Comparison of ENCODE assay signal across 1 cellular context in genomic region chr2:219294356-219295351, GRCh38.
TF ChIP-seq lines count a peak whose summit lies in the region.

No MANE protein-coding gene starts in this region.

TF ChIP-seq in HepG2, 621 proteins besides CTCF, POLR2A, EP300 and RAD21 (continued from another document and continues in another):
- peak; percentile 78; the same call in 1 of the 2 replicates for TF ChIP-seq FLYWCH1 (CRISPR knock-in tag; IDR thresholded peaks at IDR 0.05)
- TF ChIP-seq ZBTB20 (CRISPR knock-in tag; IDR thresholded peaks at IDR 0.05; ENCODE audit: borderline replicate concordance, low read depth): peak; percentile 77; the same call in 1 of the 2 replicates
- no peak for TF ChIP-seq TAF15 (IDR thresholded peaks at IDR 0.05; ENCODE audit: low read depth, low read length, poor library complexity, severe bottlenecking)
- TF ChIP-seq ZNF33A (CRISPR knock-in tag; IDR thresholded peaks at IDR 0.05; ENCODE audit: borderline replicate concordance): no peak
- TF ChIP-seq POGK (CRISPR knock-in tag; conservative IDR thresholded peaks at IDR 0.05): peak; percentile 93
- TF ChIP-seq U2AF1 (optimal IDR thresholded peaks at IDR 0.05; ENCODE audit: low read depth, low read length): peak; percentile 73
- peak; percentile 80 for TF ChIP-seq ZNF709 (CRISPR knock-in tag; IDR thresholded peaks at IDR 0.05)
- peak; percentile 100 for TF ChIP-seq HMGXB4 (CRISPR knock-in tag; IDR thresholded peaks at IDR 0.05; ENCODE audit: borderline replicate concordance in 1 of 2, low read depth in 1 of 2)
- TF ChIP-seq ARID2 (CRISPR knock-in tag; IDR thresholded peaks at IDR 0.05; ENCODE audit: borderline replicate concordance): 0 out of 2 replicates have a peak, but pooled peaks have one; percentile 33
- TF ChIP-seq ZNF589 (CRISPR knock-in tag; conservative IDR thresholded peaks at IDR 0.05): peak; percentile 80; the same call in 1 of the 2 replicates
- peak; percentile 59; the same call in 1 of the 2 replicates for TF ChIP-seq HNF4G (IDR thresholded peaks at IDR 0.05; ENCODE audit: borderline replicate concordance, low read depth, low read length)
- TF ChIP-seq HNF4G (CRISPR knock-in tag; IDR thresholded peaks at IDR 0.05; ENCODE audit: borderline replicate concordance, low read depth): 0 out of 2 replicates have a peak, but pooled peaks have one; percentile 63
- no peak for TF ChIP-seq SP140L (CRISPR knock-in tag; IDR thresholded peaks at IDR 0.05; ENCODE audit: borderline replicate concordance)
- 0 out of 2 replicates have a peak, but pooled peaks have one; percentile 62 for TF ChIP-seq KDM4B (CRISPR knock-in tag; IDR thresholded peaks at IDR 0.05)
- TF ChIP-seq CBX2 (IDR thresholded peaks at IDR 0.05; ENCODE audit: low read depth, low read length): no peak
- TF ChIP-seq CBX2 (CRISPR knock-in tag; IDR thresholded peaks at IDR 0.05; ENCODE audit: low read depth): peak; percentile 66
- no peak for TF ChIP-seq ZNF329 (CRISPR knock-in tag; IDR thresholded peaks at IDR 0.05; ENCODE audit: low read depth)
- peak; percentile 90 for TF ChIP-seq HNRNPK (IDR thresholded peaks at IDR 0.05; ENCODE audit: low read depth, low read length, poor library complexity, severe bottlenecking)
- peak; percentile 32; the same call in 1 of the 2 replicates for TF ChIP-seq HMG20B (CRISPR knock-in tag; conservative IDR thresholded peaks at IDR 0.05)
- peak; percentile 49; the same call in 1 of the 2 replicates for TF ChIP-seq CERS6 (CRISPR knock-in tag; IDR thresholded peaks at IDR 0.05)
- TF ChIP-seq ZMYM4 (CRISPR knock-in tag; IDR thresholded peaks at IDR 0.05): peak; percentile 96
- peak; percentile 96; the same call in 1 of the 2 replicates for TF ChIP-seq ZNF451 (CRISPR knock-in tag; IDR thresholded peaks at IDR 0.05)
- no peak for TF ChIP-seq NFATC3 (CRISPR knock-in tag; IDR thresholded peaks at IDR 0.05)
- TF ChIP-seq SALL1 (CRISPR knock-in tag; IDR thresholded peaks at IDR 0.05): peak; percentile 94
- TF ChIP-seq ZSCAN21 (CRISPR knock-in tag; IDR thresholded peaks at IDR 0.05; ENCODE audit: borderline replicate concordance): peak; percentile 87
- TF ChIP-seq PRDM15 (CRISPR knock-in tag; IDR thresholded peaks at IDR 0.05): peak; percentile 67; the same call in 1 of the 2 replicates
- TF ChIP-seq HNRNPH1 (optimal IDR thresholded peaks at IDR 0.05; ENCODE audit: low read depth, low read length): no peak
- TF ChIP-seq ZNF720 (CRISPR knock-in tag; IDR thresholded peaks at IDR 0.05): 0 out of 2 replicates have a peak, but pooled peaks have one; percentile 23
- peak; percentile 64; the same call in 1 of the 2 replicates for TF ChIP-seq HIVEP1 (CRISPR knock-in tag; IDR thresholded peaks at IDR 0.05)
- peak; percentile 93 for TF ChIP-seq SP4 (CRISPR knock-in tag; IDR thresholded peaks at IDR 0.05)
- 0 out of 2 replicates have a peak, but pooled peaks have one; percentile 9 for TF ChIP-seq ZSCAN22 (CRISPR knock-in tag; IDR thresholded peaks at IDR 0.05)
- no peak for TF ChIP-seq MTF1 (CRISPR knock-in tag; IDR thresholded peaks at IDR 0.05)
- TF ChIP-seq ZBTB37 (CRISPR knock-in tag; IDR thresholded peaks at IDR 0.05): no peak
- TF ChIP-seq MIER2 (CRISPR knock-in tag; IDR thresholded peaks at IDR 0.05): peak; percentile 86
- 0 out of 2 replicates have a peak, but pooled peaks have one; percentile 53 for TF ChIP-seq ZNF256 (CRISPR knock-in tag; conservative IDR thresholded peaks at IDR 0.05)
- peak; percentile 81 for TF ChIP-seq POLR2G (IDR thresholded peaks at IDR 0.05; ENCODE audit: low read depth, low read length)
- TF ChIP-seq ZNF124 (CRISPR knock-in tag; IDR thresholded peaks at IDR 0.05): peak; percentile 82
- no peak for TF ChIP-seq IKZF1 (IDR thresholded peaks at IDR 0.05)
- 0 out of 2 replicates have a peak, but pooled peaks have one; percentile 45 for TF ChIP-seq NBN (conservative IDR thresholded peaks at IDR 0.05)
- peak; percentile 39; the same call in 1 of the 2 replicates for TF ChIP-seq HOXA5 (CRISPR knock-in tag; IDR thresholded peaks at IDR 0.05)
- no peak for TF ChIP-seq HOXA9 (CRISPR knock-in tag; IDR thresholded peaks at IDR 0.05; ENCODE audit: borderline replicate concordance)
- TF ChIP-seq ZXDC (CRISPR knock-in tag; IDR thresholded peaks at IDR 0.05): no peak
- peak; percentile 93 for TF ChIP-seq ZNF784 (CRISPR knock-in tag; IDR thresholded peaks at IDR 0.05; ENCODE audit: borderline replicate concordance)
- peak; percentile 66; the same call in 1 of the 2 replicates for TF ChIP-seq ZC3H13 (CRISPR knock-in tag; IDR thresholded peaks at IDR 0.05)
- peak; percentile 40; the same call in 1 of the 2 replicates for TF ChIP-seq ZNF704 (CRISPR knock-in tag; IDR thresholded peaks at IDR 0.05; ENCODE audit: borderline replicate concordance)
- no peak for TF ChIP-seq HNF1B (CRISPR knock-in tag; IDR thresholded peaks at IDR 0.05)
- TF ChIP-seq SATB2 (CRISPR knock-in tag; IDR thresholded peaks at IDR 0.05): no peak
- TF ChIP-seq ZNF274 (CRISPR knock-in tag; IDR thresholded peaks at IDR 0.05): peak; percentile 89; the same call in 1 of the 2 replicates
- TF ChIP-seq ZNF547 (CRISPR knock-in tag; IDR thresholded peaks at IDR 0.05): peak; percentile 92; the same call in 1 of the 2 replicates
- TF ChIP-seq ZNF597 (CRISPR knock-in tag; IDR thresholded peaks at IDR 0.05): no peak
